In the genomic region with DNA sequence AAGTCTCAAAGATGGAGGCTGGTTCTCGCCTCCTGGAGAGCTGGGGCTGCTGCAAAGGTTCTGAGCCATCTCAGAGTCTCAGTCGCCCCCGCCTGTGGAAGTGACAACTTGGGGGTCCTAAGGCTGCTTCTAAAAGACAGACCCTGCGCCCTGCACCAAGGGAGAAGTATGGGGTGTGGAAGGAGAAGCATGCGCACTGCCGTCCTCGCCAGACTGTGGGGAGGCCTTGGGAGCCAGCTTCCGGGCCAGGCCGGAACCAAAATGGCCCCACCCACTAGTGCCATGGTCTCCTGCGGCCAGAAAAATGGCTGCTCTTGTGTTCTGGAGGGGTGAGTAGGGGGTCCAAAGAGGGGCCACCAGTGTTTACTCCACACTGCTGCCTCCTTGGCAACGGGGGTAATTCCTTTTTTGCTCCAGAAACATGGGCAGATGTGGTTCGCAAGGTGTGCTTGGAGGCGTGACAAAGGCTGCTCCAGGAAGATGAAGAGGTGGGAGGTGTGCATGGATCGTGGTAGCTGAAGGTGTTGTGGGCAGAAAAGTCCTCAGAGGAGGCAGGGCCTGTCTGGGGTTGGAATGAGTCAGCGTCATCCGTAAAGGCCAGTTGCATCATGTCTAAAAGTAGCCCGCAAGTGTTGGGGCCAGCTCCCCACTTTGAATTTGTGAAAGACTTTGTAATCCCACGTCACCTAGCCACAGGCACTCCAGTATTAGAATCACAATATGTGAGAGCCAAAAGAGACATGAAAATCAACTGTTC, we compare ENCODE assay signal across 1 cellular context.
TF ChIP-seq lines count a peak whose summit lies in the region.

No MANE protein-coding gene starts in this region.

TF ChIP-seq in H1, 55 proteins besides CTCF, POLR2A, EP300 and RAD21 (continued from another document):
- TF ChIP-seq, protein P1, sequence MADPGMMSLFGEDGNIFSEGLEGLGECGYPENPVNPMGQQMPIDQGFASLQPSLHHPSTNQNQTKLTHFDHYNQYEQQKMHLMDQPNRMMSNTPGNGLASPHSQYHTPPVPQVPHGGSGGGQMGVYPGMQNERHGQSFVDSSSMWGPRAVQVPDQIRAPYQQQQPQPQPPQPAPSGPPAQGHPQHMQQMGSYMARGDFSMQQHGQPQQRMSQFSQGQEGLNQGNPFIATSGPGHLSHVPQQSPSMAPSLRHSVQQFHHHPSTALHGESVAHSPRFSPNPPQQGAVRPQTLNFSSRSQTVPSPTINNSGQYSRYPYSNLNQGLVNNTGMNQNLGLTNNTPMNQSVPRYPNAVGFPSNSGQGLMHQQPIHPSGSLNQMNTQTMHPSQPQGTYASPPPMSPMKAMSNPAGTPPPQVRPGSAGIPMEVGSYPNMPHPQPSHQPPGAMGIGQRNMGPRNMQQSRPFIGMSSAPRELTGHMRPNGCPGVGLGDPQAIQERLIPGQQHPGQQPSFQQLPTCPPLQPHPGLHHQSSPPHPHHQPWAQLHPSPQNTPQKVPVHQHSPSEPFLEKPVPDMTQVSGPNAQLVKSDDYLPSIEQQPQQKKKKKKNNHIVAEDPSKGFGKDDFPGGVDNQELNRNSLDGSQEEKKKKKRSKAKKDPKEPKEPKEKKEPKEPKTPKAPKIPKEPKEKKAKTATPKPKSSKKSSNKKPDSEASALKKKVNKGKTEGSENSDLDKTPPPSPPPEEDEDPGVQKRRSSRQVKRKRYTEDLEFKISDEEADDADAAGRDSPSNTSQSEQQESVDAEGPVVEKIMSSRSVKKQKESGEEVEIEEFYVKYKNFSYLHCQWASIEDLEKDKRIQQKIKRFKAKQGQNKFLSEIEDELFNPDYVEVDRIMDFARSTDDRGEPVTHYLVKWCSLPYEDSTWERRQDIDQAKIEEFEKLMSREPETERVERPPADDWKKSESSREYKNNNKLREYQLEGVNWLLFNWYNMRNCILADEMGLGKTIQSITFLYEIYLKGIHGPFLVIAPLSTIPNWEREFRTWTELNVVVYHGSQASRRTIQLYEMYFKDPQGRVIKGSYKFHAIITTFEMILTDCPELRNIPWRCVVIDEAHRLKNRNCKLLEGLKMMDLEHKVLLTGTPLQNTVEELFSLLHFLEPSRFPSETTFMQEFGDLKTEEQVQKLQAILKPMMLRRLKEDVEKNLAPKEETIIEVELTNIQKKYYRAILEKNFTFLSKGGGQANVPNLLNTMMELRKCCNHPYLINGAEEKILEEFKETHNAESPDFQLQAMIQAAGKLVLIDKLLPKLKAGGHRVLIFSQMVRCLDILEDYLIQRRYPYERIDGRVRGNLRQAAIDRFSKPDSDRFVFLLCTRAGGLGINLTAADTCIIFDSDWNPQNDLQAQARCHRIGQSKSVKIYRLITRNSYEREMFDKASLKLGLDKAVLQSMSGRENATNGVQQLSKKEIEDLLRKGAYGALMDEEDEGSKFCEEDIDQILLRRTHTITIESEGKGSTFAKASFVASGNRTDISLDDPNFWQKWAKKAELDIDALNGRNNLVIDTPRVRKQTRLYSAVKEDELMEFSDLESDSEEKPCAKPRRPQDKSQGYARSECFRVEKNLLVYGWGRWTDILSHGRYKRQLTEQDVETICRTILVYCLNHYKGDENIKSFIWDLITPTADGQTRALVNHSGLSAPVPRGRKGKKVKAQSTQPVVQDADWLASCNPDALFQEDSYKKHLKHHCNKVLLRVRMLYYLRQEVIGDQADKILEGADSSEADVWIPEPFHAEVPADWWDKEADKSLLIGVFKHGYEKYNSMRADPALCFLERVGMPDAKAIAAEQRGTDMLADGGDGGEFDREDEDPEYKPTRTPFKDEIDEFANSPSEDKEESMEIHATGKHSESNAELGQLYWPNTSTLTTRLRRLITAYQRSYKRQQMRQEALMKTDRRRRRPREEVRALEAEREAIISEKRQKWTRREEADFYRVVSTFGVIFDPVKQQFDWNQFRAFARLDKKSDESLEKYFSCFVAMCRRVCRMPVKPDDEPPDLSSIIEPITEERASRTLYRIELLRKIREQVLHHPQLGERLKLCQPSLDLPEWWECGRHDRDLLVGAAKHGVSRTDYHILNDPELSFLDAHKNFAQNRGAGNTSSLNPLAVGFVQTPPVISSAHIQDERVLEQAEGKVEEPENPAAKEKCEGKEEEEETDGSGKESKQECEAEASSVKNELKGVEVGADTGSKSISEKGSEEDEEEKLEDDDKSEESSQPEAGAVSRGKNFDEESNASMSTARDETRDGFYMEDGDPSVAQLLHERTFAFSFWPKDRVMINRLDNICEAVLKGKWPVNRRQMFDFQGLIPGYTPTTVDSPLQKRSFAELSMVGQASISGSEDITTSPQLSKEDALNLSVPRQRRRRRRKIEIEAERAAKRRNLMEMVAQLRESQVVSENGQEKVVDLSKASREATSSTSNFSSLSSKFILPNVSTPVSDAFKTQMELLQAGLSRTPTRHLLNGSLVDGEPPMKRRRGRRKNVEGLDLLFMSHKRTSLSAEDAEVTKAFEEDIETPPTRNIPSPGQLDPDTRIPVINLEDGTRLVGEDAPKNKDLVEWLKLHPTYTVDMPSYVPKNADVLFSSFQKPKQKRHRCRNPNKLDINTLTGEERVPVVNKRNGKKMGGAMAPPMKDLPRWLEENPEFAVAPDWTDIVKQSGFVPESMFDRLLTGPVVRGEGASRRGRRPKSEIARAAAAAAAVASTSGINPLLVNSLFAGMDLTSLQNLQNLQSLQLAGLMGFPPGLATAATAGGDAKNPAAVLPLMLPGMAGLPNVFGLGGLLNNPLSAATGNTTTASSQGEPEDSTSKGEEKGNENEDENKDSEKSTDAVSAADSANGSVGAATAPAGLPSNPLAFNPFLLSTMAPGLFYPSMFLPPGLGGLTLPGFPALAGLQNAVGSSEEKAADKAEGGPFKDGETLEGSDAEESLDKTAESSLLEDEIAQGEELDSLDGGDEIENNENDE (IDR thresholded peaks at IDR 0.05; ENCODE audit: insufficient replicate concordance, low read length): no peak
- TF ChIP-seq NANOG (IDR thresholded peaks at IDR 0.05; ENCODE audit: insufficient read depth, low read depth, low read length, poor library complexity, severe bottlenecking) (no peak), CTBP2 (IDR thresholded peaks at IDR 0.05; ENCODE audit: borderline replicate concordance, insufficient read depth, insufficient read length, low read length) (no peak), PHF8 (conservative IDR thresholded peaks at IDR 0.05; ENCODE audit: low read depth, low read length) (no peak), CBX8 (IDR thresholded peaks at IDR 0.05; ENCODE audit: borderline replicate concordance, low read depth, low read length) (no peak), TCF12 (IDR thresholded peaks at IDR 0.05; ENCODE audit: low read depth, low read length) (no peak), CBX5 (IDR thresholded peaks at IDR 0.05; ENCODE audit: low read depth, low read length) (no peak), KDM1A (IDR thresholded peaks at IDR 0.05; ENCODE audit: borderline replicate concordance, low read length) (no peak), BRCA1 (IDR thresholded peaks at IDR 0.05; ENCODE audit: low read depth, low read length) (no peak), NRF1 (IDR thresholded peaks at IDR 0.05; ENCODE audit: low read depth, low read length) (no peak), HDAC2 (IDR thresholded peaks at IDR 0.05; ENCODE audit: borderline replicate concordance in 1 of 2, low read depth in 2 of 2, low read length in 2 of 2) (no peak)
- TF ChIP-seq, protein P2, sequence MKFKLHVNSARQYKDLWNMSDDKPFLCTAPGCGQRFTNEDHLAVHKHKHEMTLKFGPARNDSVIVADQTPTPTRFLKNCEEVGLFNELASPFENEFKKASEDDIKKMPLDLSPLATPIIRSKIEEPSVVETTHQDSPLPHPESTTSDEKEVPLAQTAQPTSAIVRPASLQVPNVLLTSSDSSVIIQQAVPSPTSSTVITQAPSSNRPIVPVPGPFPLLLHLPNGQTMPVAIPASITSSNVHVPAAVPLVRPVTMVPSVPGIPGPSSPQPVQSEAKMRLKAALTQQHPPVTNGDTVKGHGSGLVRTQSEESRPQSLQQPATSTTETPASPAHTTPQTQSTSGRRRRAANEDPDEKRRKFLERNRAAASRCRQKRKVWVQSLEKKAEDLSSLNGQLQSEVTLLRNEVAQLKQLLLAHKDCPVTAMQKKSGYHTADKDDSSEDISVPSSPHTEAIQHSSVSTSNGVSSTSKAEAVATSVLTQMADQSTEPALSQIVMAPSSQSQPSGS (IDR thresholded peaks at IDR 0.05; ENCODE audit: low read length): no peak
- TF ChIP-seq, protein P3, sequence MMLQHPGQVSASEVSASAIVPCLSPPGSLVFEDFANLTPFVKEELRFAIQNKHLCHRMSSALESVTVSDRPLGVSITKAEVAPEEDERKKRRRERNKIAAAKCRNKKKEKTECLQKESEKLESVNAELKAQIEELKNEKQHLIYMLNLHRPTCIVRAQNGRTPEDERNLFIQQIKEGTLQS (IDR thresholded peaks at IDR 0.05; ENCODE audit: insufficient read depth, low read depth, low read length): no peak
- TF ChIP-seq, protein P4, sequence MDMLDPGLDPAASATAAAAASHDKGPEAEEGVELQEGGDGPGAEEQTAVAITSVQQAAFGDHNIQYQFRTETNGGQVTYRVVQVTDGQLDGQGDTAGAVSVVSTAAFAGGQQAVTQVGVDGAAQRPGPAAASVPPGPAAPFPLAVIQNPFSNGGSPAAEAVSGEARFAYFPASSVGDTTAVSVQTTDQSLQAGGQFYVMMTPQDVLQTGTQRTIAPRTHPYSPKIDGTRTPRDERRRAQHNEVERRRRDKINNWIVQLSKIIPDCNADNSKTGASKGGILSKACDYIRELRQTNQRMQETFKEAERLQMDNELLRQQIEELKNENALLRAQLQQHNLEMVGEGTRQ (IDR thresholded peaks at IDR 0.05; ENCODE audit: low read length): no peak
